16 cellular contexts compared by ENCODE assay signal in genomic region chr2:170241731-170242130, GRCh38.
A peak's percentile ranks its signal among the peaks of the same experiment; 100 is the strongest.
DNase-seq lines count a peak whose midpoint lies in the region; ATAC-seq, FAIRE-seq and TF ChIP-seq lines count a peak whose summit lies in the region.
"Had no signal": no experiment of that assay in that cellular context is flagged by ENCODE, and none has a peak within 500 bp of the region (broad histone marks: within the 10 kb centered on the region; RNA-seq: fewer than 3 reads in every experiment).

No MANE protein-coding gene starts in this region.

- WGBS in HepG2 (ENCODE audit: low lambda C conversion rate): 24% methylated on average over 2 of the region's 2 CpGs
- WGBS in right lobe of liver (ENCODE audit: insufficient coverage, low coverage, low lambda C conversion rate, missing lambda C conversion rate): 49% methylated on average over 2 of the region's 2 CpGs
- 88% methylated on average over 2 of the region's 2 CpGs for WGBS in K562 (ENCODE audit: insufficient coverage, low coverage, missing lambda C conversion rate)

- no peaks in the 10 kb centered on the region for H3K4me1 ChIP-seq in HepG2 (ENCODE audit: insufficient read depth, low read length)
- H3K4me1 ChIP-seq in right lobe of liver: no peaks in the 10 kb centered on the region
- peaks cover 7 to 70% of the 10 kb centered on the region in 2 experiments; a peak in 4 of 5 replicates for H3K4me1 ChIP-seq in K562 (replicated peaks in 1 of 2; ENCODE audit: control insufficient read depth in 2 of 2, insufficient read depth in 2 of 2, low read length in 2 of 2)

- POLR2A ChIA-PET in HepG2 (lab: Yijun Ruan, JAX) (no interaction called here), K562 (lab: Yijun Ruan, JAX) (interaction anchor here (0.6 to 1.6 kb wide), 6 partner anchors 11 to 688 kb away, joined by 3 to 4 read pairs (median 3); no protein-coding TSS in a partner anchor)

- no peak for TF ChIP-seq CTCF in HepG2 (CRISPR knock-in tag; IDR thresholded peaks at IDR 0.05)
- no peak for TF ChIP-seq CTCF in right lobe of liver (IDR thresholded peaks at IDR 0.05)
- TF ChIP-seq CTCF in K562 (IDR thresholded peaks at IDR 0.05 in 2 of 3, conservative IDR thresholded peaks at IDR 0.05 in 1 of 3; ENCODE audit: insufficient read depth in 2 of 3, low read depth in 1 of 3, low read length in 3 of 3): no peak
- no peak for TF ChIP-seq CTCF in neural cell (IDR thresholded peaks at IDR 0.05; ENCODE audit: poor library complexity, severe bottlenecking)

- TF ChIP-seq RAD21 in HepG2 (CRISPR knock-in tag; IDR thresholded peaks at IDR 0.05) (no peak), K562 (CRISPR knock-in tag; conservative IDR thresholded peaks at IDR 0.05 in 1 of 2, IDR thresholded peaks at IDR 0.05 in 1 of 2) (no peak), neural cell (conservative IDR thresholded peaks at IDR 0.05) (no peak)

- H3K27me3 ChIP-seq in HepG2 (ENCODE audit: control insufficient read depth in 1 of 2, insufficient read depth in 2 of 2, low read length in 2 of 2): peaks cover 0 to 30% of the 10 kb centered on the region in 2 experiments; a peak in 4 of 5 replicates
- H3K27me3 ChIP-seq in right lobe of liver: no peaks in the 10 kb centered on the region
- no peaks in the 10 kb centered on the region for H3K27me3 ChIP-seq in K562 (ENCODE audit: control insufficient read depth in 2 of 2, insufficient read depth in 2 of 2, low read length in 2 of 2)
- H3K27me3 ChIP-seq in neural cell (ENCODE audit: insufficient read depth, low read depth, low read length): no peaks in the 10 kb centered on the region

- no peaks in the 10 kb centered on the region for H3K79me2 ChIP-seq in HepG2 (ENCODE audit: insufficient read depth, low read length)
- no peaks in the 10 kb centered on the region for H3K79me2 ChIP-seq in K562 (ENCODE audit: control insufficient read depth, insufficient read depth, low read length)
- H3K79me2 ChIP-seq in neural cell (replicated peaks; ENCODE audit: insufficient read depth, low read length): no peaks in the 10 kb centered on the region

- H3K36me3 ChIP-seq in HepG2 (replicated peaks in 1 of 2; ENCODE audit: control insufficient read depth in 1 of 2, insufficient read depth in 2 of 2, low read length in 2 of 2) (no peaks in the 10 kb centered on the region), right lobe of liver (no peaks in the 10 kb centered on the region), K562 (ENCODE audit: control insufficient read depth, insufficient read depth, low read length) (no peaks in the 10 kb centered on the region), neural cell (ENCODE audit: insufficient read depth, low read length) (no peaks in the 10 kb centered on the region)

- FAIRE-seq in HepG2 (lab: Jason Lieb, UNC): no peak
- no peak for FAIRE-seq in K562 (lab: Jason Lieb, UNC)
- FAIRE-seq: H54 had no signal

- H3F3A ChIP-seq in neural cell (ENCODE audit: insufficient read depth, low read length, poor library complexity, severe bottlenecking): no peaks in the 10 kb centered on the region

- H2AFZ ChIP-seq in HepG2 (ENCODE audit: low read length) (no peak overlapping the region), K562 (ENCODE audit: low read depth, low read length) (no peak overlapping the region), neural cell (ENCODE audit: low read depth, low read length) (no peak overlapping the region)
- H2AFZ ChIP-seq: GM23248 had no signal

- BruUV-seq in HepG2 (replicated peaks; lab: Mats Ljungman, UMichigan) (no TSS peak), K562 (replicated peaks; lab: Mats Ljungman, UMichigan) (no TSS peak)

- no peaks in the 10 kb centered on the region for H3K9me2 ChIP-seq in neural cell (ENCODE audit: insufficient read depth, low read length)

- H3K4me3 ChIP-seq in HepG2 (replicated peaks in 1 of 3; ENCODE audit: insufficient read depth in 1 of 3, low read depth in 2 of 3, low read length in 3 of 3): no peak overlapping the region
- H3K4me3 ChIP-seq in right lobe of liver: no peak overlapping the region
- H3K4me3 ChIP-seq in K562: no peak overlapping the region
- no peak overlapping the region for H3K4me3 ChIP-seq in neural cell (ENCODE audit: low read length)
- H3K4me3 ChIP-seq: GM23248 had no signal

- H3K27ac ChIP-seq in HepG2 (ENCODE audit: extremely low read length, insufficient read depth, low read length) (no peak overlapping the region), right lobe of liver (no peak overlapping the region), K562 (ENCODE audit: extremely low read depth, low read depth, low read length) (no peak overlapping the region), neural cell (ENCODE audit: low read length) (peak overlapping the region; percentile 2)
- H3K27ac ChIP-seq: GM23248, HL-60 had no signal

- CTCF ChIA-PET in HepG2 (lab: Yijun Ruan, JAX; ENCODE audit: low intra/inter-chr PET ratio, low total read pairs): no interaction called here
- CTCF ChIA-PET in K562 (lab: Yijun Ruan, JAX; ENCODE audit: low intra/inter-chr PET ratio): no interaction called here

- H4K20me1 ChIP-seq in HepG2 (ENCODE audit: insufficient read depth, low read length) (no peaks in the 10 kb centered on the region), K562 (replicated peaks; ENCODE audit: control insufficient read depth, insufficient read depth, low read length) (no peaks in the 10 kb centered on the region), neural cell (ENCODE audit: insufficient read depth) (no peaks in the 10 kb centered on the region)

- no peak overlapping the region for H3K9ac ChIP-seq in HepG2 (ENCODE audit: insufficient read depth, low read depth, low read length)
- H3K9ac ChIP-seq in K562 (ENCODE audit: insufficient read depth in 1 of 2, low read depth in 2 of 2, low read length in 2 of 2): no peak overlapping the region
- no peak overlapping the region for H3K9ac ChIP-seq in neural cell (ENCODE audit: low read length)
- H3K9ac ChIP-seq: GM23248 had no signal

- intact Hi-C loops in HepG2 (cut with micrococcal nuclease; ENCODE audit: unreplicated experiment): no loop called here
- intact Hi-C loops in right lobe of liver (cut with DNase I): no loop called here
- intact Hi-C loops in K562 (cut with micrococcal nuclease): no loop called here

- no peak for TF ChIP-seq EP300 in HepG2 (IDR thresholded peaks at IDR 0.05; ENCODE audit: low read depth in 2 of 2, low read length in 2 of 2)
- no peak for TF ChIP-seq EP300 in HepG2 (CRISPR knock-in tag; IDR thresholded peaks at IDR 0.05; ENCODE audit: borderline replicate concordance)
- TF ChIP-seq EP300 in K562 (IDR thresholded peaks at IDR 0.05; ENCODE audit: low read length): no peak
- TF ChIP-seq EP300 in neural cell (conservative IDR thresholded peaks at IDR 0.05; ENCODE audit: poor library complexity, severe bottlenecking): no peak

- in situ Hi-C loops in HepG2 (cut with HindIII; ENCODE audit: extremely low pct_ligation_motif_present, low pct_unique_long_range_greater_than_20kb): no loop called here
- in situ Hi-C loops in K562 (cut with MboI): no loop called here

- H3K9me3 ChIP-seq in HepG2 (ENCODE audit: low read length) (no peaks in the 10 kb centered on the region), right lobe of liver (no peaks in the 10 kb centered on the region), K562 (replicated peaks; ENCODE audit: control insufficient read depth, insufficient read depth, low read depth, low read length) (no peaks in the 10 kb centered on the region), neural cell (ENCODE audit: low read length) (no peaks in the 10 kb centered on the region)

- ATAC-seq in HepG2 (no peak), right lobe of liver (no peak), K562 (no peak)
- ATAC-seq: HCT116 had no signal

- no peak for DNase-seq in HepG2 (ENCODE audit: low spot score)
- no peak for DNase-seq in right lobe of liver
- no peak for DNase-seq in K562 (ENCODE audit: extremely low read depth in 1 of 4, low spot score in 3 of 4)
- no peak for DNase-seq in NCI-H1436 treated with DMSO at 0.1 percent for 48 hours (lab: John Stamatoyannopoulos, UW)
- no peak for DNase-seq in kidney tubule cell (ENCODE audit: low spot score)
- no peak for DNase-seq in SHP77 (lab: John Stamatoyannopoulos, UW)
- DNase-seq: 8988T; ACHN; C1 segment of cervical spinal cord; Calu3; CD4-positive, alpha-beta T cell; GM23248 had no signal

- TF ChIP-seq POLR2A in HepG2 (IDR thresholded peaks at IDR 0.05; ENCODE audit: insufficient read depth in 1 of 2, low read depth in 2 of 2, low read length in 2 of 2) (no peak), right lobe of liver (IDR thresholded peaks at IDR 0.05) (no peak), K562 (conservative IDR thresholded peaks at IDR 0.05) (no peak)

- no peaks in the 10 kb centered on the region for H3K9me1 ChIP-seq in K562 (ENCODE audit: control insufficient read depth, insufficient read depth, low read length)

- no peak overlapping the region for H3K4me2 ChIP-seq in HepG2 (ENCODE audit: low read depth, low read length)
- no peak overlapping the region for H3K4me2 ChIP-seq in K562 (ENCODE audit: insufficient read depth, low read length)
- H3K4me2 ChIP-seq in neural cell (ENCODE audit: low read length): no peak overlapping the region

TF ChIP-seq in HepG2, 621 proteins besides CTCF, POLR2A, EP300 and RAD21 (continues in another document):
- 0 out of 2 replicates have a peak, but pooled peaks have one; percentile 12 for TF ChIP-seq MAFF (IDR thresholded peaks at IDR 0.05; ENCODE audit: low read depth, low read length)

TF ChIP-seq in K562, 482 proteins besides CTCF, POLR2A, EP300 and RAD21 (continues in another document):
- TF ChIP-seq ZNF217 (CRISPR knock-in tag; IDR thresholded peaks at IDR 0.05) (no peak), ZNF316 (IDR thresholded peaks at IDR 0.05) (peak; percentile 39; the same call in 1 of the 2 replicates), ZNF174 (CRISPR knock-in tag; IDR thresholded peaks at IDR 0.05) (no peak), C11orf30 (IDR thresholded peaks at IDR 0.05; ENCODE audit: low read depth) (0 out of 2 replicates have a peak, but pooled peaks have one; percentile 4), NCOA1 (IDR thresholded peaks at IDR 0.05; ENCODE audit: low read depth) (no peak), BRD9 (IDR thresholded peaks at IDR 0.05; ENCODE audit: low read depth, partially characterized antibody) (no peak), XRCC4 (IDR thresholded peaks at IDR 0.05; ENCODE audit: extremely low read depth, insufficient read depth, insufficient read length) (no peak), PHF8 (IDR thresholded peaks at IDR 0.05; ENCODE audit: borderline replicate concordance, low read length) (no peak)

TF ChIP-seq in neural cell, 6 proteins besides CTCF, POLR2A, EP300 and RAD21 (continues in another document):
- TF ChIP-seq MXI1 (conservative IDR thresholded peaks at IDR 0.05; ENCODE audit: poor library complexity, severe bottlenecking): no peak
- no peak for TF ChIP-seq EZH2 (IDR thresholded peaks at IDR 0.05; ENCODE audit: borderline replicate concordance, insufficient read depth, low read length, poor library complexity, severe bottlenecking)
- no peak for TF ChIP-seq POLR2AphosphoS5 (IDR thresholded peaks at IDR 0.05)

Comparison
In these comparisons a context has a peak if more than half of its experiments do, and no peak if none do; other contexts are left out.
1. Of the 241 proteins assayed by ChIP-seq in both HepG2 and K562: peak only in HepG2: MAFF; only in K562: none; in both: none; in neither: 239; mixed calls (peak in some experiments, not most) for 1.